Comparison of ENCODE assay signal across 7 cellular contexts in genomic region chr6:74273541-74273940, GRCh38.
"Had no signal": no experiment of that assay in that cellular context is flagged by ENCODE, and none has a peak within 500 bp of the region (broad histone marks: within the 10 kb centered on the region; RNA-seq: fewer than 3 reads in every experiment).

No MANE protein-coding gene starts in this region.

- H3K27ac ChIP-seq: HL-60, KMS-11 had no signal

- H3K9ac ChIP-seq: KMS-11 had no signal

- FAIRE-seq: HTR-8/SVneo had no signal

- H3K4me2 ChIP-seq: KMS-11 had no signal

- DNase-seq: Karpas-422, Kasumi-1, KBM-7, KG1 had no signal
